ENCODE assay signal across 5 cellular contexts in the genomic region with DNA sequence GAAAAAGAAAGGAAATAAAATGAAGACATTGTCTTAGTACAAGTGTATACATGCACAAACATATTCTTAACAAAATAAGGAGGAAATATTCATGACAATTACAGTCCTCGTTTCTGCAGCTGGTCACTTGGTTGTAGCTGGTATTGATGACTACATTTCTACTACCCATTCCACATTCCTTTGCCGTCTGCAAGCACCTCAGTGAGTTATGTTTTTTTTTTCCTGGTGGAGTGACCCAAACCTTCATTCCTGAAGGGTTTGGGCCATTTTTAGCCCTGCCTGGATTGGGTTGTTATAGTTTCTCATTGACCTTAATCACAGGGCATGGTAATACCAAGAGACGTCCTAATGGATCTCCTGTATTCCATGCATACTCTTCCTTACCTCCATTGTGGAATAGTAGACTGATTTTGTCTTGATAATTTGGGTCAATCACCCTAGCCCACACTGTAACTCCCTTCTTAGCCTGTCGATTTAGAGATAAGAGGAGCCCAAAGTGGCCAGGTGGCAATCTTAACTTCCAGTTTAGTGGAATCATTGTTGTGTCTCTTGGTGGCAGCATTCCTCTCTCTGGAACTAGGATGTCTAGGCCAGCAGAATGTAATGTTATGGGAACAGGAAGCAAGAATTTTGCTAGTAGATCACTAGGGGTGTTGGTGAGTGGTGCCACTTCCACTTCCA.
A peak's percentile ranks its signal among the peaks of the same experiment; 100 is the strongest.
DNase-seq lines count a peak whose midpoint lies in the region; FAIRE-seq and TF ChIP-seq lines count a peak whose summit lies in the region.
"Not testable (repeated sequence)": the region's sequence is repeated elsewhere in the genome, so short reads cannot be mapped to it uniquely, and the experiment has no call there.

No MANE protein-coding gene starts in this region.

- not testable (repeated sequence) for H2AK5ac ChIP-seq in trophoblast cell (ENCODE audit: low read length)

- WGBS in trophoblast cell (ENCODE audit: extremely low coverage, insufficient coverage, insufficient read length) = no CpG with 5 or more reads among the region's 4 CpGs
- 38 to 62% (median 43%) methylated on average over 4 of the region's 4 CpGs for WGBS in small intestine, 3 donors

- H3K36me3 ChIP-seq in bronchial epithelial cell (ENCODE audit: control insufficient read depth, insufficient read depth, low read length); trophoblast cell (ENCODE audit: control insufficient read depth in 1 of 2, insufficient read depth in 2 of 2, low read length in 2 of 2); small intestine (ENCODE audit: control insufficient read depth in 2 of 2, insufficient read depth in 2 of 2, low read length in 2 of 2): not testable (repeated sequence)

- not testable (repeated sequence) for DNase-seq in D721Med (ENCODE audit: insufficient read length, low spot score); small intestine
- DNase-seq in bronchial epithelial cell (ENCODE audit: low read depth) (peak; percentile 43), epithelial cell of esophagus (ENCODE audit: low read depth) (peak; percentile 47), trophoblast cell (peak; percentile 17 to 74)

- H4K91ac ChIP-seq in trophoblast cell (ENCODE audit: low read depth, low read length) = not testable (repeated sequence)

- not testable (repeated sequence) for H3K14ac ChIP-seq in trophoblast cell (ENCODE audit: low read length)

- H3K79me1 ChIP-seq in trophoblast cell (ENCODE audit: low read length) = not testable (repeated sequence)

- not testable (repeated sequence) for H3K27me3 ChIP-seq in bronchial epithelial cell (ENCODE audit: control insufficient read depth, insufficient read depth, low read length); trophoblast cell (ENCODE audit: insufficient read depth, low read length); small intestine (ENCODE audit: control insufficient read depth in 2 of 2, insufficient read depth in 2 of 2, low read length in 2 of 2)

- TF ChIP-seq CTCF in D721Med (IDR thresholded peaks at IDR 0.05; ENCODE audit: insufficient read depth, missing control alignments); bronchial epithelial cell (IDR thresholded peaks at IDR 0.05; ENCODE audit: insufficient read depth, low read length, severe bottlenecking); epithelial cell of esophagus (IDR thresholded peaks at IDR 0.05; ENCODE audit: insufficient read depth, low read depth, low read length, missing control alignments): not testable (repeated sequence)

- not testable (repeated sequence) for H3K23ac ChIP-seq in trophoblast cell (ENCODE audit: low read length)

- not testable (repeated sequence) for H3K18ac ChIP-seq in trophoblast cell (ENCODE audit: low read length)

- not testable (repeated sequence) for H2BK120ac ChIP-seq in trophoblast cell (ENCODE audit: insufficient read depth, low read length, poor library complexity)

- not testable (repeated sequence) for H3K4me1 ChIP-seq in trophoblast cell (ENCODE audit: control insufficient read depth in 1 of 2, insufficient read depth in 2 of 2, low read length in 2 of 2); small intestine (ENCODE audit: control insufficient read depth in 2 of 2, insufficient read depth in 1 of 2, low read depth in 1 of 2, low read length in 1 of 2)

- not testable (repeated sequence) for H3K4me2 ChIP-seq in trophoblast cell (ENCODE audit: low read length)

- H3K79me2 ChIP-seq in trophoblast cell (ENCODE audit: control insufficient read depth, insufficient read depth, low read length, poor library complexity) = not testable (repeated sequence)

- FAIRE-seq in D721Med (lab: Jason Lieb, UNC) (peak; percentile 46), small intestine (lab: Jason Lieb, UNC) (peak; percentile 93)
- FAIRE-seq in bronchial epithelial cell (lab: Jason Lieb, UNC) = not testable (repeated sequence)

- not testable (repeated sequence) for H4K12ac ChIP-seq in trophoblast cell (ENCODE audit: low read depth, low read length)

- H3K4ac ChIP-seq in trophoblast cell (ENCODE audit: low read depth, low read length) = not testable (repeated sequence)

- peak overlapping the region; percentile 1 for H3K27ac ChIP-seq in trophoblast cell (ENCODE audit: low read depth, low read length)
- H3K27ac ChIP-seq in small intestine (ENCODE audit: low read depth in 1 of 2, low read length in 1 of 2) = not testable (repeated sequence)

- not testable (repeated sequence) for H3K4me3 ChIP-seq in bronchial epithelial cell (ENCODE audit: low read depth, low read length); epithelial cell of esophagus (ENCODE audit: low read length); trophoblast cell (ENCODE audit: low read depth, low read length); small intestine (ENCODE audit: low read depth in 1 of 2, low read length in 2 of 2)

- not testable (repeated sequence) for H2BK12ac ChIP-seq in trophoblast cell (ENCODE audit: low read length)

- not testable (repeated sequence) for H4K8ac ChIP-seq in trophoblast cell (ENCODE audit: low read depth, low read length)

- not testable (repeated sequence) for H2AFZ ChIP-seq in trophoblast cell (ENCODE audit: insufficient read depth, low read length, poor library complexity)

- H3K9me3 ChIP-seq in trophoblast cell (ENCODE audit: insufficient read depth, low read depth, low read length); small intestine (ENCODE audit: control insufficient read depth, low read depth): not testable (repeated sequence)

- not testable (repeated sequence) for H3K9ac ChIP-seq in trophoblast cell (ENCODE audit: low read length)

- H2BK5ac ChIP-seq in trophoblast cell (ENCODE audit: low read depth, low read length, poor library complexity) = not testable (repeated sequence)
